Comparison of ENCODE assay signal across 1 cellular context in the genomic region with DNA sequence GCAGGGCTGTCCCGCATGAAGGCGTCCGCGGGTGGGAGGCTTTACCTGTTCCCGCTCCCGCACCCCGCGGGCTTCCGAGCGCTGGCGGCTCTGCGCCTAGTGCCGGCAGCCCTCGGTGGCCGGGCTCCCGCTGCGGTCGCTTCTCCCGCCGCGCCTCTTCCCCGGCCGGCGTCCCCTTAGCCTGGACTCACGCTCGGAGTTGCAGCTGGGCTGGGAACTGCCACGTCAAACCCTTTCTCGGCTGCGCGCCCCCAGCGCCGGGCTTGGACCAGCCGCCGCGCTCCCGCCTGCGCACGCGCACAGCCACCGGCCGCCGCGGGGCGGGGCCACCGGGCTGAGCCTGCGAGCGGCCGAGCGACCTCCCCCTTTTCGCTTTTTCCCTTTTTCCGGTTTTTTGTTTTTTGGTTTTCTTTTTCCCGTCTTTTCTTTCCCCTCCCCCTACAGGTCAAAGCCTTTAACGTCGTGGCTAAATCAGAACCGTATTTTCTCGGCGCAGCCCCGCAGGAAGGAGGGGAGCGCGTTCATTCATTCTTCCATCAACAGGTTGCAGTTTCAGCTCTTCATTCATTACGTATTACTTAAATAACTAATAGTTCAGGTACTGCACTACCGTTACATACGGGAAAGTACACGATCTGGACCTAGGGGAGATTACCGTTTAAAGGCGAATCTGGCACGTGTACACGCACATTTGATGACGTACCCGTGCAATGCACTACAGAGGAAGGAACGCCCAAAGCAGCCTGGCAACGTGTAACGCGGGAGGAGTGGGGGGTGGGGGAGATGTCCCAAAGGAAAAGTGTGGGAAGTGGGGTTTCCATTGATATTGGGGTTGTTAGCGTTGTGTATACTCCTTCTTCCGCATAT.
A peak's percentile ranks its signal among the peaks of the same experiment; 100 is the strongest.
TF ChIP-seq lines count a peak whose summit lies in the region.

A gene with protein sequence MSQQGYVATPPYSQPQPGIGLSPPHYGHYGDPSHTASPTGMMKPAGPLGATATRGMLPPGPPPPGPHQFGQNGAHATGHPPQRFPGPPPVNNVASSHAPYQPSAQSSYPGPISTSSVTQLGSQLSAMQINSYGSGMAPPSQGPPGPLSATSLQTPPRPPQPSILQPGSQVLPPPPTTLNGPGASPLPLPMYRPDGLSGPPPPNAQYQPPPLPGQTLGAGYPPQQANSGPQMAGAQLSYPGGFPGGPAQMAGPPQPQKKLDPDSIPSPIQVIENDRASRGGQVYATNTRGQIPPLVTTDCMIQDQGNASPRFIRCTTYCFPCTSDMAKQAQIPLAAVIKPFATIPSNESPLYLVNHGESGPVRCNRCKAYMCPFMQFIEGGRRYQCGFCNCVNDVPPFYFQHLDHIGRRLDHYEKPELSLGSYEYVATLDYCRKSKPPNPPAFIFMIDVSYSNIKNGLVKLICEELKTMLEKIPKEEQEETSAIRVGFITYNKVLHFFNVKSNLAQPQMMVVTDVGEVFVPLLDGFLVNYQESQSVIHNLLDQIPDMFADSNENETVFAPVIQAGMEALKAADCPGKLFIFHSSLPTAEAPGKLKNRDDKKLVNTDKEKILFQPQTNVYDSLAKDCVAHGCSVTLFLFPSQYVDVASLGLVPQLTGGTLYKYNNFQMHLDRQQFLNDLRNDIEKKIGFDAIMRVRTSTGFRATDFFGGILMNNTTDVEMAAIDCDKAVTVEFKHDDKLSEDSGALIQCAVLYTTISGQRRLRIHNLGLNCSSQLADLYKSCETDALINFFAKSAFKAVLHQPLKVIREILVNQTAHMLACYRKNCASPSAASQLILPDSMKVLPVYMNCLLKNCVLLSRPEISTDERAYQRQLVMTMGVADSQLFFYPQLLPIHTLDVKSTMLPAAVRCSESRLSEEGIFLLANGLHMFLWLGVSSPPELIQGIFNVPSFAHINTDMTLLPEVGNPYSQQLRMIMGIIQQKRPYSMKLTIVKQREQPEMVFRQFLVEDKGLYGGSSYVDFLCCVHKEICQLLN (minus strand): TSS at position 231 of the 867 bp plus-strand sequence. CDS start 2,430 bp downstream, outside the sequence.

TF ChIP-seq in HEK293, 187 proteins besides CTCF, POLR2A, EP300 and RAD21 (continued from another document):
- TF ChIP-seq ZNF654 (tag by site-specific recombination; IDR thresholded peaks at IDR 0.05; ENCODE audit: low read depth) (no peak), ZIC2 (tag by site-specific recombination; IDR thresholded peaks at IDR 0.05) (peak; percentile 81), GLI2 (tag by site-specific recombination; IDR thresholded peaks at IDR 0.05; ENCODE audit: borderline replicate concordance, low read depth) (no peak), GLIS1 (tag by site-specific recombination; IDR thresholded peaks at IDR 0.05) (peak; percentile 65), ZFP69B (tag by site-specific recombination; IDR thresholded peaks at IDR 0.05) (peak; percentile 65), WT1 (tag by site-specific recombination; IDR thresholded peaks at IDR 0.05) (no peak), OSR2 (tag by site-specific recombination; IDR thresholded peaks at IDR 0.05) (0 out of 2 replicates have a peak, but pooled peaks have one; percentile 33), KLF1 (tag by site-specific recombination; IDR thresholded peaks at IDR 0.05) (0 out of 2 replicates have a peak, but pooled peaks have one; percentile 37), ZNF660 (tag by site-specific recombination; IDR thresholded peaks at IDR 0.05) (0 out of 2 replicates have a peak, but pooled peaks have one; percentile 58), ZNF664 (tag by site-specific recombination; IDR thresholded peaks at IDR 0.05) (no peak)
- TF ChIP-seq, protein P1, sequence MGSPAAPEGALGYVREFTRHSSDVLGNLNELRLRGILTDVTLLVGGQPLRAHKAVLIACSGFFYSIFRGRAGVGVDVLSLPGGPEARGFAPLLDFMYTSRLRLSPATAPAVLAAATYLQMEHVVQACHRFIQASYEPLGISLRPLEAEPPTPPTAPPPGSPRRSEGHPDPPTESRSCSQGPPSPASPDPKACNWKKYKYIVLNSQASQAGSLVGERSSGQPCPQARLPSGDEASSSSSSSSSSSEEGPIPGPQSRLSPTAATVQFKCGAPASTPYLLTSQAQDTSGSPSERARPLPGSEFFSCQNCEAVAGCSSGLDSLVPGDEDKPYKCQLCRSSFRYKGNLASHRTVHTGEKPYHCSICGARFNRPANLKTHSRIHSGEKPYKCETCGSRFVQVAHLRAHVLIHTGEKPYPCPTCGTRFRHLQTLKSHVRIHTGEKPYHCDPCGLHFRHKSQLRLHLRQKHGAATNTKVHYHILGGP (tag by site-specific recombination; IDR thresholded peaks at IDR 0.05) = no peak
- TF ChIP-seq, protein P2, sequence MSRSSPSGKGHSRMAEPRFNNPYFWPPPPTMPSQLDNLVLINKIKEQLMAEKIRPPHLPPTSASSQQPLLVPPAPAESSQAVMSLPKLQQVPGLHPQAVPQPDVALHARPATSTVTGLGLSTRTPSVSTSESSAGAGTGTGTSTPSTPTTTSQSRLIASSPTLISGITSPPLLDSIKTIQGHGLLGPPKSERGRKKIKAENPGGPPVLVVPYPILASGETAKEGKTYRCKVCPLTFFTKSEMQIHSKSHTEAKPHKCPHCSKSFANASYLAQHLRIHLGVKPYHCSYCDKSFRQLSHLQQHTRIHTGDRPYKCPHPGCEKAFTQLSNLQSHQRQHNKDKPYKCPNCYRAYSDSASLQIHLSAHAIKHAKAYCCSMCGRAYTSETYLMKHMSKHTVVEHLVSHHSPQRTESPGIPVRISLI (tag by site-specific recombination; IDR thresholded peaks at IDR 0.05) = no peak
- TF ChIP-seq, protein P3, sequence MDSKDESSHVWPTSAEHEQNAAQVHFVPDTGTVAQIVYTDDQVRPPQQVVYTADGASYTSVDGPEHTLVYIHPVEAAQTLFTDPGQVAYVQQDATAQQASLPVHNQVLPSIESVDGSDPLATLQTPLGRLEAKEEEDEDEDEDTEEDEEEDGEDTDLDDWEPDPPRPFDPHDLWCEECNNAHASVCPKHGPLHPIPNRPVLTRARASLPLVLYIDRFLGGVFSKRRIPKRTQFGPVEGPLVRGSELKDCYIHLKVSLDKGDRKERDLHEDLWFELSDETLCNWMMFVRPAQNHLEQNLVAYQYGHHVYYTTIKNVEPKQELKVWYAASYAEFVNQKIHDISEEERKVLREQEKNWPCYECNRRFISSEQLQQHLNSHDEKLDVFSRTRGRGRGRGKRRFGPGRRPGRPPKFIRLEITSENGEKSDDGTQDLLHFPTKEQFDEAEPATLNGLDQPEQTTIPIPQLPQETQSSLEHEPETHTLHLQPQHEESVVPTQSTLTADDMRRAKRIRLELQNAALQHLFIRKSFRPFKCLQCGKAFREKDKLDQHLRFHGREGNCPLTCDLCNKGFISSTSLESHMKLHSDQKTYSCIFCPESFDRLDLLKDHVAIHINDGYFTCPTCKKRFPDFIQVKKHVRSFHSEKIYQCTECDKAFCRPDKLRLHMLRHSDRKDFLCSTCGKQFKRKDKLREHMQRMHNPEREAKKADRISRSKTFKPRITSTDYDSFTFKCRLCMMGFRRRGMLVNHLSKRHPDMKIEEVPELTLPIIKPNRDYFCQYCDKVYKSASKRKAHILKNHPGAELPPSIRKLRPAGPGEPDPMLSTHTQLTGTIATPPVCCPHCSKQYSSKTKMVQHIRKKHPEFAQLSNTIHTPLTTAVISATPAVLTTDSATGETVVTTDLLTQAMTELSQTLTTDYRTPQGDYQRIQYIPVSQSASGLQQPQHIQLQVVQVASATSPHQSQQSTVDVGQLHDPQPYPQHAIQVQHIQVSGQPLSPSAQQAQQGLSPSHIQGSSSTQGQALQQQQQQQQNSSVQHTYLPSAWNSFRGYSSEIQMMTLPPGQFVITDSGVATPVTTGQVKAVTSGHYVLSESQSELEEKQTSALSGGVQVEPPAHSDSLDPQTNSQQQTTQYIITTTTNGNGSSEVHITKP (tag by site-specific recombination; IDR thresholded peaks at IDR 0.05) = peak; percentile 62
- TF ChIP-seq, protein P4, sequence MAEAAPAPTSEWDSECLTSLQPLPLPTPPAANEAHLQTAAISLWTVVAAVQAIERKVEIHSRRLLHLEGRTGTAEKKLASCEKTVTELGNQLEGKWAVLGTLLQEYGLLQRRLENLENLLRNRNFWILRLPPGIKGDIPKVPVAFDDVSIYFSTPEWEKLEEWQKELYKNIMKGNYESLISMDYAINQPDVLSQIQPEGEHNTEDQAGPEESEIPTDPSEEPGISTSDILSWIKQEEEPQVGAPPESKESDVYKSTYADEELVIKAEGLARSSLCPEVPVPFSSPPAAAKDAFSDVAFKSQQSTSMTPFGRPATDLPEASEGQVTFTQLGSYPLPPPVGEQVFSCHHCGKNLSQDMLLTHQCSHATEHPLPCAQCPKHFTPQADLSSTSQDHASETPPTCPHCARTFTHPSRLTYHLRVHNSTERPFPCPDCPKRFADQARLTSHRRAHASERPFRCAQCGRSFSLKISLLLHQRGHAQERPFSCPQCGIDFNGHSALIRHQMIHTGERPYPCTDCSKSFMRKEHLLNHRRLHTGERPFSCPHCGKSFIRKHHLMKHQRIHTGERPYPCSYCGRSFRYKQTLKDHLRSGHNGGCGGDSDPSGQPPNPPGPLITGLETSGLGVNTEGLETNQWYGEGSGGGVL (tag by site-specific recombination; IDR thresholded peaks at IDR 0.05) = peak; percentile 47; the same call in 1 of the 2 replicates
- TF ChIP-seq, protein P5, sequence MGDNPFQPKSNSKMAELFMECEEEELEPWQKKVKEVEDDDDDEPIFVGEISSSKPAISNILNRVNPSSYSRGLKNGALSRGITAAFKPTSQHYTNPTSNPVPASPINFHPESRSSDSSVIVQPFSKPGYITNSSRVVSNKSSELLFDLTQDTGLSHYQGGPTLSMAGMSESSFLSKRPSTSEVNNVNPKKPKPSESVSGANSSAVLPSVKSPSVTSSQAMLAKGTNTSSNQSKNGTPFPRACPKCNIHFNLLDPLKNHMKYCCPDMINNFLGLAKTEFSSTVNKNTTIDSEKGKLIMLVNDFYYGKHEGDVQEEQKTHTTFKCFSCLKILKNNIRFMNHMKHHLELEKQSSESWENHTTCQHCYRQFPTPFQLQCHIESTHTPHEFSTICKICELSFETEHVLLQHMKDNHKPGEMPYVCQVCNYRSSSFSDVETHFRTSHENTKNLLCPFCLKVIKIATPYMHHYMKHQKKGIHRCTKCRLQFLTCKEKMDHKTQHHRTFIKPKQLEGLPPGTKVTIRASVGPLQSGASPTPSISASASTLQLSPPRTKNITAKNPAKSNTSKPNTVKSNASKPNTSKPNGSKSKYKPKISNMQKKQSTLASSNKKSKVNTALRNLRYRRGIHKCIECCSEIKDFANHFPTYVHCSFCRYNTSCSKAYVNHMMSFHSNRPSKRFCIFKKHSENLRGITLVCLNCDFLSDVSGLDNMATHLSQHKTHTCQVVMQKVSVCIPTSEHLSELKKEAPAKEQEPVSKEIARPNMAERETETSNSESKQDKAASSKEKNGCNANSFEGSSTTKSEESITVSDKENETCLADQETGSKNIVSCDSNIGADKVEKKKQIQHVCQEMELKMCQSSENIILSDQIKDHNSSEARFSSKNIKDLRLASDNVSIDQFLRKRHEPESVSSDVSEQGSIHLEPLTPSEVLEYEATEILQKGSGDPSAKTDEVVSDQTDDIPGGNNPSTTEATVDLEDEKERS (tag by site-specific recombination; IDR thresholded peaks at IDR 0.05) = no peak
- TF ChIP-seq, protein P6, sequence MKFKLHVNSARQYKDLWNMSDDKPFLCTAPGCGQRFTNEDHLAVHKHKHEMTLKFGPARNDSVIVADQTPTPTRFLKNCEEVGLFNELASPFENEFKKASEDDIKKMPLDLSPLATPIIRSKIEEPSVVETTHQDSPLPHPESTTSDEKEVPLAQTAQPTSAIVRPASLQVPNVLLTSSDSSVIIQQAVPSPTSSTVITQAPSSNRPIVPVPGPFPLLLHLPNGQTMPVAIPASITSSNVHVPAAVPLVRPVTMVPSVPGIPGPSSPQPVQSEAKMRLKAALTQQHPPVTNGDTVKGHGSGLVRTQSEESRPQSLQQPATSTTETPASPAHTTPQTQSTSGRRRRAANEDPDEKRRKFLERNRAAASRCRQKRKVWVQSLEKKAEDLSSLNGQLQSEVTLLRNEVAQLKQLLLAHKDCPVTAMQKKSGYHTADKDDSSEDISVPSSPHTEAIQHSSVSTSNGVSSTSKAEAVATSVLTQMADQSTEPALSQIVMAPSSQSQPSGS (tag by site-specific recombination; IDR thresholded peaks at IDR 0.05; ENCODE audit: low read depth) = peak; percentile 92
